In the genomic region with DNA sequence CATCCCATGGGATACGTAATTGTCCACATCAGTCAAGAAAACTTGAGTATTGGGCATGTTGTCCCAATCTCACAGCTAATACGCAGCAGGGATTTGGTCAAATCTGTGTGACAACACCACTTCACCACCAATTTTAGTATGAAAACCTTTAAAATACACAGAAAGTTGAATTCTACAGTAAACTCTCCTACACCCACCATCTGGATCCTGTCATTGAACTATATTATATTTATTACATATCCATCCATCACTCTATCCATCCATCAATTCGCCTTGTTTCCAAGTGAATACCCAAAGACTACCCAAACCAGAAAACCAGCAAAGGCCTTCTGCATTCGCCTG, we compare ENCODE assay signal across 1 cellular context.
TF ChIP-seq lines count a peak whose summit lies in the region.

No MANE protein-coding gene starts in this region.

TF ChIP-seq in HepG2, 621 proteins besides CTCF, POLR2A, EP300 and RAD21:
- TF ChIP-seq SAFB2 (CRISPR knock-in tag; IDR thresholded peaks at IDR 0.05; ENCODE audit: borderline replicate concordance, low read depth) = 0 out of 2 replicates have a peak, but pooled peaks have one; percentile 3
- TF ChIP-seq NCOA1 (CRISPR knock-in tag; IDR thresholded peaks at IDR 0.05) = 0 out of 2 replicates have a peak, but pooled peaks have one; percentile 60
- 0 out of 2 replicates have a peak, but pooled peaks have one; percentile 12 for TF ChIP-seq RFXAP (CRISPR knock-in tag; IDR thresholded peaks at IDR 0.05; ENCODE audit: borderline replicate concordance)
- TF ChIP-seq DNMT3B (CRISPR knock-in tag; conservative IDR thresholded peaks at IDR 0.05) = 0 out of 2 replicates have a peak, but pooled peaks have one; percentile 18
- no peak for TF ChIP-seq FOXK2 (IDR thresholded peaks at IDR 0.05)
- TF ChIP-seq, protein P1, sequence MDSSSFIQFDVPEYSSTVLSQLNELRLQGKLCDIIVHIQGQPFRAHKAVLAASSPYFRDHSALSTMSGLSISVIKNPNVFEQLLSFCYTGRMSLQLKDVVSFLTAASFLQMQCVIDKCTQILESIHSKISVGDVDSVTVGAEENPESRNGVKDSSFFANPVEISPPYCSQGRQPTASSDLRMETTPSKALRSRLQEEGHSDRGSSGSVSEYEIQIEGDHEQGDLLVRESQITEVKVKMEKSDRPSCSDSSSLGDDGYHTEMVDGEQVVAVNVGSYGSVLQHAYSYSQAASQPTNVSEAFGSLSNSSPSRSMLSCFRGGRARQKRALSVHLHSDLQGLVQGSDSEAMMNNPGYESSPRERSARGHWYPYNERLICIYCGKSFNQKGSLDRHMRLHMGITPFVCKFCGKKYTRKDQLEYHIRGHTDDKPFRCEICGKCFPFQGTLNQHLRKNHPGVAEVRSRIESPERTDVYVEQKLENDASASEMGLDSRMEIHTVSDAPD (CRISPR knock-in tag; IDR thresholded peaks at IDR 0.05) = 0 out of 2 replicates have a peak, but pooled peaks have one; percentile 34
- TF ChIP-seq, protein P2, sequence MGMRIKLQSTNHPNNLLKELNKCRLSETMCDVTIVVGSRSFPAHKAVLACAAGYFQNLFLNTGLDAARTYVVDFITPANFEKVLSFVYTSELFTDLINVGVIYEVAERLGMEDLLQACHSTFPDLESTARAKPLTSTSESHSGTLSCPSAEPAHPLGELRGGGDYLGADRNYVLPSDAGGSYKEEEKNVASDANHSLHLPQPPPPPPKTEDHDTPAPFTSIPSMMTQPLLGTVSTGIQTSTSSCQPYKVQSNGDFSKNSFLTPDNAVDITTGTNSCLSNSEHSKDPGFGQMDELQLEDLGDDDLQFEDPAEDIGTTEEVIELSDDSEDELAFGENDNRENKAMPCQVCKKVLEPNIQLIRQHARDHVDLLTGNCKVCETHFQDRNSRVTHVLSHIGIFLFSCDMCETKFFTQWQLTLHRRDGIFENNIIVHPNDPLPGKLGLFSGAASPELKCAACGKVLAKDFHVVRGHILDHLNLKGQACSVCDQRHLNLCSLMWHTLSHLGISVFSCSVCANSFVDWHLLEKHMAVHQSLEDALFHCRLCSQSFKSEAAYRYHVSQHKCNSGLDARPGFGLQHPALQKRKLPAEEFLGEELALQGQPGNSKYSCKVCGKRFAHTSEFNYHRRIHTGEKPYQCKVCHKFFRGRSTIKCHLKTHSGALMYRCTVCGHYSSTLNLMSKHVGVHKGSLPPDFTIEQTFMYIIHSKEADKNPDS (CRISPR knock-in tag; IDR thresholded peaks at IDR 0.05) = 0 out of 2 replicates have a peak, but pooled peaks have one; percentile 4
- TF ChIP-seq ATF1 (CRISPR knock-in tag; IDR thresholded peaks at IDR 0.05) = no peak
- TF ChIP-seq SMYD3 (CRISPR knock-in tag; IDR thresholded peaks at IDR 0.05) = peak; percentile 35; the same call in 1 of the 2 replicates
- TF ChIP-seq, protein P3, sequence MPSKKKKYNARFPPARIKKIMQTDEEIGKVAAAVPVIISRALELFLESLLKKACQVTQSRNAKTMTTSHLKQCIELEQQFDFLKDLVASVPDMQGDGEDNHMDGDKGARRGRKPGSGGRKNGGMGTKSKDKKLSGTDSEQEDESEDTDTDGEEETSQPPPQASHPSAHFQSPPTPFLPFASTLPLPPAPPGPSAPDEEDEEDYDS (CRISPR knock-in tag; IDR thresholded peaks at IDR 0.05) = no peak
- no peak for TF ChIP-seq ATF7 (IDR thresholded peaks at IDR 0.05)
- no peak for TF ChIP-seq ATF7 (CRISPR knock-in tag; IDR thresholded peaks at IDR 0.05)
- TF ChIP-seq PAWR (CRISPR knock-in tag; IDR thresholded peaks at IDR 0.05; ENCODE audit: borderline replicate concordance) = no peak
- no peak for TF ChIP-seq MTA1 (CRISPR knock-in tag; IDR thresholded peaks at IDR 0.05; ENCODE audit: borderline replicate concordance)
- TF ChIP-seq, protein P4, sequence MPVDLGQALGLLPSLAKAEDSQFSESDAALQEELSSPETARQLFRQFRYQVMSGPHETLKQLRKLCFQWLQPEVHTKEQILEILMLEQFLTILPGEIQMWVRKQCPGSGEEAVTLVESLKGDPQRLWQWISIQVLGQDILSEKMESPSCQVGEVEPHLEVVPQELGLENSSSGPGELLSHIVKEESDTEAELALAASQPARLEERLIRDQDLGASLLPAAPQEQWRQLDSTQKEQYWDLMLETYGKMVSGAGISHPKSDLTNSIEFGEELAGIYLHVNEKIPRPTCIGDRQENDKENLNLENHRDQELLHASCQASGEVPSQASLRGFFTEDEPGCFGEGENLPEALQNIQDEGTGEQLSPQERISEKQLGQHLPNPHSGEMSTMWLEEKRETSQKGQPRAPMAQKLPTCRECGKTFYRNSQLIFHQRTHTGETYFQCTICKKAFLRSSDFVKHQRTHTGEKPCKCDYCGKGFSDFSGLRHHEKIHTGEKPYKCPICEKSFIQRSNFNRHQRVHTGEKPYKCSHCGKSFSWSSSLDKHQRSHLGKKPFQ (CRISPR knock-in tag; IDR thresholded peaks at IDR 0.05; ENCODE audit: insufficient replicate concordance) = no peak
- TF ChIP-seq NAIF1 (CRISPR knock-in tag; IDR thresholded peaks at IDR 0.05; ENCODE audit: borderline replicate concordance) = peak; percentile 3; the same call in 1 of the 2 replicates
- 0 out of 2 replicates have a peak, but pooled peaks have one; percentile 1 for TF ChIP-seq RORA (CRISPR knock-in tag; IDR thresholded peaks at IDR 0.05)
- no peak for TF ChIP-seq ZBTB8A (CRISPR knock-in tag; IDR thresholded peaks at IDR 0.05; ENCODE audit: borderline replicate concordance, low read depth)
- peak; percentile 6; the same call in 1 of the 2 replicates for TF ChIP-seq CCDC6 (CRISPR knock-in tag; IDR thresholded peaks at IDR 0.05)
- TF ChIP-seq ZNF550 (CRISPR knock-in tag; IDR thresholded peaks at IDR 0.05; ENCODE audit: borderline replicate concordance) = no peak
- TF ChIP-seq CCAR2 (optimal IDR thresholded peaks at IDR 0.05; ENCODE audit: low read depth, low read length) = peak; percentile 30
- TF ChIP-seq ZSCAN31 (CRISPR knock-in tag; IDR thresholded peaks at IDR 0.05; ENCODE audit: low read depth) = peak; percentile 49; the same call in 1 of the 2 replicates
- TF ChIP-seq SSRP1 (CRISPR knock-in tag; IDR thresholded peaks at IDR 0.05) = 0 out of 2 replicates have a peak, but pooled peaks have one; percentile 36
- no peak for TF ChIP-seq CBFB (CRISPR knock-in tag; IDR thresholded peaks at IDR 0.05)
- 0 out of 2 replicates have a peak, but pooled peaks have one; percentile 19 for TF ChIP-seq SNAPC2 (CRISPR knock-in tag; IDR thresholded peaks at IDR 0.05)
- TF ChIP-seq, protein P5, sequence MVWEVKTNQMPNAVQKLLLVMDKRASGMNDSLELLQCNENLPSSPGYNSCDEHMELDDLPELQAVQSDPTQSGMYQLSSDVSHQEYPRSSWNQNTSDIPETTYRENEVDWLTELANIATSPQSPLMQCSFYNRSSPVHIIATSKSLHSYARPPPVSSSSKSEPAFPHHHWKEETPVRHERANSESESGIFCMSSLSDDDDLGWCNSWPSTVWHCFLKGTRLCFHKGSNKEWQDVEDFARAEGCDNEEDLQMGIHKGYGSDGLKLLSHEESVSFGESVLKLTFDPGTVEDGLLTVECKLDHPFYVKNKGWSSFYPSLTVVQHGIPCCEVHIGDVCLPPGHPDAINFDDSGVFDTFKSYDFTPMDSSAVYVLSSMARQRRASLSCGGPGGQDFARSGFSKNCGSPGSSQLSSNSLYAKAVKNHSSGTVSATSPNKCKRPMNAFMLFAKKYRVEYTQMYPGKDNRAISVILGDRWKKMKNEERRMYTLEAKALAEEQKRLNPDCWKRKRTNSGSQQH (CRISPR knock-in tag; IDR thresholded peaks at IDR 0.05; ENCODE audit: low read depth) = peak; percentile 23; the same call in 1 of the 2 replicates
- no peak for TF ChIP-seq LCORL (IDR thresholded peaks at IDR 0.05)
- peak; percentile 4; the same call in 1 of the 2 replicates for TF ChIP-seq LCORL (CRISPR knock-in tag; IDR thresholded peaks at IDR 0.05)
- TF ChIP-seq, protein P6, sequence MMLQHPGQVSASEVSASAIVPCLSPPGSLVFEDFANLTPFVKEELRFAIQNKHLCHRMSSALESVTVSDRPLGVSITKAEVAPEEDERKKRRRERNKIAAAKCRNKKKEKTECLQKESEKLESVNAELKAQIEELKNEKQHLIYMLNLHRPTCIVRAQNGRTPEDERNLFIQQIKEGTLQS (CRISPR knock-in tag; IDR thresholded peaks at IDR 0.05) = no peak
- TF ChIP-seq, protein P7, sequence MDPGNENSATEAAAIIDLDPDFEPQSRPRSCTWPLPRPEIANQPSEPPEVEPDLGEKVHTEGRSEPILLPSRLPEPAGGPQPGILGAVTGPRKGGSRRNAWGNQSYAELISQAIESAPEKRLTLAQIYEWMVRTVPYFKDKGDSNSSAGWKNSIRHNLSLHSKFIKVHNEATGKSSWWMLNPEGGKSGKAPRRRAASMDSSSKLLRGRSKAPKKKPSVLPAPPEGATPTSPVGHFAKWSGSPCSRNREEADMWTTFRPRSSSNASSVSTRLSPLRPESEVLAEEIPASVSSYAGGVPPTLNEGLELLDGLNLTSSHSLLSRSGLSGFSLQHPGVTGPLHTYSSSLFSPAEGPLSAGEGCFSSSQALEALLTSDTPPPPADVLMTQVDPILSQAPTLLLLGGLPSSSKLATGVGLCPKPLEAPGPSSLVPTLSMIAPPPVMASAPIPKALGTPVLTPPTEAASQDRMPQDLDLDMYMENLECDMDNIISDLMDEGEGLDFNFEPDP (CRISPR knock-in tag; conservative IDR thresholded peaks at IDR 0.05) = 0 out of 2 replicates have a peak, but pooled peaks have one; percentile 10
- TF ChIP-seq ZFP82 (CRISPR knock-in tag; IDR thresholded peaks at IDR 0.05; ENCODE audit: borderline replicate concordance) = 0 out of 2 replicates have a peak, but pooled peaks have one; percentile 6
- TF ChIP-seq, protein P8, sequence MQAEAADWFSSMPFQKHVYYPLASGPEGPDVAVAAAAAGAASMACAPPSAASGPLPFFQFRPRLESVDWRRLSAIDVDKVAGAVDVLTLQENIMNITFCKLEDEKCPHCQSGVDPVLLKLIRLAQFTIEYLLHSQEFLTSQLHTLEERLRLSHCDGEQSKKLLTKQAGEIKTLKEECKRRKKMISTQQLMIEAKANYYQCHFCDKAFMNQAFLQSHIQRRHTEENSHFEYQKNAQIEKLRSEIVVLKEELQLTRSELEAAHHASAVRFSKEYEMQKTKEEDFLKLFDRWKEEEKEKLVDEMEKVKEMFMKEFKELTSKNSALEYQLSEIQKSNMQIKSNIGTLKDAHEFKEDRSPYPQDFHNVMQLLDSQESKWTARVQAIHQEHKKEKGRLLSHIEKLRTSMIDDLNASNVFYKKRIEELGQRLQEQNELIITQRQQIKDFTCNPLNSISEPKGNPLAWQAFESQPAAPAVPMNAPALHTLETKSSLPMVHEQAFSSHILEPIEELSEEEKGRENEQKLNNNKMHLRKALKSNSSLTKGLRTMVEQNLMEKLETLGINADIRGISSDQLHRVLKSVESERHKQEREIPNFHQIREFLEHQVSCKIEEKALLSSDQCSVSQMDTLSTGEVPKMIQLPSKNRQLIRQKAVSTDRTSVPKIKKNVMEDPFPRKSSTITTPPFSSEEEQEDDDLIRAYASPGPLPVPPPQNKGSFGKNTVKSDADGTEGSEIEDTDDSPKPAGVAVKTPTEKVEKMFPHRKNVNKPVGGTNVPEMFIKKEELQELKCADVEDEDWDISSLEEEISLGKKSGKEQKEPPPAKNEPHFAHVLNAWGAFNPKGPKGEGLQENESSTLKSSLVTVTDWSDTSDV (CRISPR knock-in tag; IDR thresholded peaks at IDR 0.05) = no peak
- peak; percentile 24 for TF ChIP-seq SRSF1 (optimal IDR thresholded peaks at IDR 0.05; ENCODE audit: low read depth, low read length)
- TF ChIP-seq GTF3A (CRISPR knock-in tag; conservative IDR thresholded peaks at IDR 0.05) = 0 out of 2 replicates have a peak, but pooled peaks have one; percentile 8
- TF ChIP-seq ZNF644 (CRISPR knock-in tag; IDR thresholded peaks at IDR 0.05; ENCODE audit: low read depth) = no peak
- no peak for TF ChIP-seq RBM39 (IDR thresholded peaks at IDR 0.05; ENCODE audit: low read depth, low read length, poor library complexity, severe bottlenecking)
- TF ChIP-seq ZNF354B (CRISPR knock-in tag; IDR thresholded peaks at IDR 0.05) = 0 out of 2 replicates have a peak, but pooled peaks have one; percentile 42
